In the genomic region with DNA sequence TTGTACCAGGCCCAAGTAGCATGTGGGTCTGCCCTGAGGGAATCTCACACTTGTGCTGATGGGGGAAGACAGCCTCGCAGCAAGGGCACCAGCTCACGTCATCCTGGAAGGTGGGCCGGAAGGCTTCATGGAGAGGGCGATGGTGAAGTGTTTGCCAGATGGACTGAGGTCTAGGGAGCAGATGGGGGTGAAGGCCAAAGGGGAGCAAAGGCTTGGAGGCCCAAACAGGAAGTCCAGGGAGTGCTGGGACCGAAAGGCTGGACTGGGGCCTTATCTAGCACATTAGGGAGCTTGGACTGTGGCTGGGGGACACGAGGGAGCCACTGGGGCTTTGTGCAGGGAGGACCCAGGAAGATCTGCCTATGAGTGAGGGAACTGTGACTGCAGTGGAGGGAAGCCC, we compare ENCODE assay signal across 15 cellular contexts. TPM values are rescaled to one million over a fixed set of nuclear protein-coding genes. Genes with fewer than 3 reads are reported as not detected.
DNase-seq lines count a peak whose midpoint lies in the region; ATAC-seq, FAIRE-seq and TF ChIP-seq lines count a peak whose summit lies in the region.
"Had no signal": no experiment of that assay in that cellular context is flagged by ENCODE, and none has a peak within 500 bp of the region (broad histone marks: within the 10 kb centered on the region; RNA-seq: fewer than 3 reads in every experiment).

No MANE protein-coding gene starts in this region.

- no peak for TF ChIP-seq POLR2A in HepG2 (IDR thresholded peaks at IDR 0.05; ENCODE audit: insufficient read depth in 1 of 2, low read depth in 2 of 2, low read length in 2 of 2)
- no peak for TF ChIP-seq POLR2A in right lobe of liver (IDR thresholded peaks at IDR 0.05)

- H3K9me3 Mint-ChIP-seq in activated B cell treated with CpG ODN at 0.5 μM for 24 hours, result no peaks in the 10 kb centered on the region
- H3K9me3 Mint-ChIP-seq in stimulated activated naive B cell treated with anti-CD40 and anti-IgM and Interleukin-4, amounts not matched to agents 10 μg/mL and 1 μg/mL and 100 μg/mL, for 72 hours, result no peaks in the 10 kb centered on the region

- H3K79me2 ChIP-seq in HepG2 (ENCODE audit: insufficient read depth, low read length), result no peaks in the 10 kb centered on the region

- no peak overlapping the region for H3K27ac ChIP-seq in HepG2 (ENCODE audit: extremely low read length, insufficient read depth, low read length)
- H3K27ac ChIP-seq in right lobe of liver, result no peak overlapping the region
- H3K27ac ChIP-seq in coronary artery, result no peak overlapping the region
- H3K27ac ChIP-seq: ascending aorta, dorsolateral prefrontal cortex, foreskin keratinocyte had no signal

- no peak for FAIRE-seq in HepG2 (lab: Jason Lieb, UNC)
- FAIRE-seq: RCC 7860 had no signal

- BruUV-seq in HepG2 (replicated peaks; lab: Mats Ljungman, UMichigan), result no TSS peak

- H3K4me1 Mint-ChIP-seq in activated B cell treated with CpG ODN at 0.5 μM for 24 hours, result peaks cover 84% of the 10 kb centered on the region
- peaks cover 55 to 83% of the 10 kb centered on the region in 2 donors for H3K4me1 Mint-ChIP-seq in stimulated activated naive B cell treated with anti-CD40 and anti-IgM and Interleukin-4, amounts not matched to agents 10 μg/mL and 1 μg/mL and 100 μg/mL, for 72 hours

- DNase-seq in HepG2 (ENCODE audit: low spot score) (no peak), right lobe of liver (no peak), activated B cell treated with CpG ODN at 0.5 μM for 24 hours (no peak), GM10248 (ENCODE audit: extremely low spot score) (no peak), coronary artery (ENCODE audit: low spot score) (no peak)
- DNase-seq in stimulated activated naive B cell treated with anti-CD40 and anti-IgM and Interleukin-4, amounts not matched to agents 10 μg/mL and 1 μg/mL and 100 μg/mL, for 72 hours, result no peak
- DNase-seq: dorsolateral prefrontal cortex; foreskin keratinocyte; GDM1; midbrain; NCI-H1105 treated with DMSO at 0.1 percent for 48 hours; NCI-H446; stimulated activated CD4-positive, alpha-beta T cell treated with anti-CD3 and anti-CD28 coated beads, Interleukin-4, amount 100 ng/mL, for 24 hours had no signal

- WGBS in HepG2 (ENCODE audit: low lambda C conversion rate), result 9% methylated on average over 6 of the region's 6 CpGs
- 73% methylated on average over 3 of the region's 6 CpGs for WGBS in right lobe of liver (ENCODE audit: insufficient coverage, low coverage, low lambda C conversion rate, missing lambda C conversion rate)

- TF ChIP-seq RAD21 in HepG2 (CRISPR knock-in tag; IDR thresholded peaks at IDR 0.05), result no peak

- H2AFZ ChIP-seq in HepG2 (ENCODE audit: low read length), result no peak overlapping the region

- ATAC-seq in HepG2 (peak; percentile 25), right lobe of liver (no peak), activated B cell treated with CpG ODN at 0.5 μM for 24 hours (ENCODE audit: low read depth) (no peak)
- ATAC-seq in stimulated activated naive B cell treated with anti-CD40 and anti-IgM and Interleukin-4, amounts not matched to agents 10 μg/mL and 1 μg/mL and 100 μg/mL, for 72 hours (replicated peaks), result no peak
- ATAC-seq: foreskin keratinocyte had no signal

- no peaks in the 10 kb centered on the region for H4K20me1 ChIP-seq in HepG2 (ENCODE audit: insufficient read depth, low read length)

- intact Hi-C loops in HepG2 (cut with micrococcal nuclease; ENCODE audit: unreplicated experiment) (no loop called here), right lobe of liver (cut with DNase I) (no loop called here), activated B cell treated with CpG ODN at 0.5 μM for 24 hours (cut with micrococcal nuclease) (no loop called here)

- H3K4me3 Mint-ChIP-seq in activated B cell treated with CpG ODN at 0.5 μM for 24 hours, result peak overlapping the region; percentile 82
- peak overlapping the region; percentile 84 to 100 for H3K4me3 Mint-ChIP-seq in stimulated activated naive B cell treated with anti-CD40 and anti-IgM and Interleukin-4, amounts not matched to agents 10 μg/mL and 1 μg/mL and 100 μg/mL, for 72 hours

- no peak for TF ChIP-seq CTCF in HepG2 (CRISPR knock-in tag; IDR thresholded peaks at IDR 0.05)
- TF ChIP-seq CTCF in right lobe of liver (IDR thresholded peaks at IDR 0.05), result no peak
- no peak for TF ChIP-seq CTCF in activated B cell treated with CpG ODN at 0.5 μM for 24 hours (IDR thresholded peaks at IDR 0.05)
- no peak for TF ChIP-seq CTCF in GM10248 (IDR thresholded peaks at IDR 0.05; ENCODE audit: control extremely low read depth, extremely low read depth, low read depth, missing control alignments)
- TF ChIP-seq CTCF in coronary artery (IDR thresholded peaks at IDR 0.05), result no peak

- H3K4me3 ChIP-seq in HepG2 (replicated peaks in 1 of 3; ENCODE audit: insufficient read depth in 1 of 3, low read depth in 2 of 3, low read length in 3 of 3) (peak overlapping the region in 1 of 3 experiments; percentile 3; a peak in 1 of 6 replicates), right lobe of liver (no peak overlapping the region), coronary artery (no peak overlapping the region)
- H3K4me3 ChIP-seq: ascending aorta, dorsolateral prefrontal cortex had no signal

- in situ Hi-C loops in HepG2 (cut with HindIII; ENCODE audit: extremely low pct_ligation_motif_present, low pct_unique_long_range_greater_than_20kb), result no loop called here

- no peaks in the 10 kb centered on the region for H3K27me3 Mint-ChIP-seq in activated B cell treated with CpG ODN at 0.5 μM for 24 hours
- no peaks in the 10 kb centered on the region for H3K27me3 Mint-ChIP-seq in stimulated activated naive B cell treated with anti-CD40 and anti-IgM and Interleukin-4, amounts not matched to agents 10 μg/mL and 1 μg/mL and 100 μg/mL, for 72 hours

- H3K27ac Mint-ChIP-seq in activated B cell treated with CpG ODN at 0.5 μM for 24 hours, result peak overlapping the region; percentile 94
- peak overlapping the region; percentile 97 for H3K27ac Mint-ChIP-seq in stimulated activated naive B cell treated with anti-CD40 and anti-IgM and Interleukin-4, amounts not matched to agents 10 μg/mL and 1 μg/mL and 100 μg/mL, for 72 hours

- H3K36me3 ChIP-seq in HepG2 (replicated peaks in 1 of 2; ENCODE audit: control insufficient read depth in 1 of 2, insufficient read depth in 2 of 2, low read length in 2 of 2) (no peaks in the 10 kb centered on the region), right lobe of liver (no peaks in the 10 kb centered on the region)
- H3K36me3 ChIP-seq: ascending aorta had no signal

- H3K4me2 ChIP-seq in HepG2 (ENCODE audit: low read depth, low read length), result peak overlapping the region; percentile 54; the same call in 1 of the 2 replicates

- peaks cover 28% of the 10 kb centered on the region for H3K36me3 Mint-ChIP-seq in activated B cell treated with CpG ODN at 0.5 μM for 24 hours (ENCODE audit: low read depth)
- peaks cover 22 to 26% of the 10 kb centered on the region in 2 donors for H3K36me3 Mint-ChIP-seq in stimulated activated naive B cell treated with anti-CD40 and anti-IgM and Interleukin-4, amounts not matched to agents 10 μg/mL and 1 μg/mL and 100 μg/mL, for 72 hours

- H3K4me1 ChIP-seq in HepG2 (ENCODE audit: insufficient read depth, low read length) (peaks cover 35% of the 10 kb centered on the region), right lobe of liver (peaks cover 0 to 9% (median 0%) of the 10 kb centered on the region in 4 donors)
- H3K4me1 ChIP-seq: foreskin keratinocyte had no signal

- H3K9me3 ChIP-seq in HepG2 (ENCODE audit: low read length) (no peaks in the 10 kb centered on the region), right lobe of liver (no peaks in the 10 kb centered on the region)
- H3K9me3 ChIP-seq: ascending aorta had no signal

- peak overlapping the region; percentile 6; the same call in 1 of the 2 replicates for H3K9ac ChIP-seq in HepG2 (ENCODE audit: insufficient read depth, low read depth, low read length)

- CTCF ChIA-PET in HepG2 (lab: Yijun Ruan, JAX; ENCODE audit: low intra/inter-chr PET ratio, low total read pairs), result no interaction called here
- CTCF ChIA-PET in activated B cell treated with CpG ODN at 0.5 μM for 24 hours (lab: Charles Lee), result interaction anchor here (11.8 kb wide), 1 partner anchor 10 kb away, joined by 258 read pairs; no protein-coding TSS in a partner anchor
- CTCF ChIA-PET in GM10248 (lab: Yijun Ruan, JAX), result interaction anchor here (1.2 to 11.5 kb wide), 5 partner anchors 9 to 231 kb away, joined by 3 to 229 read pairs (median 6); no protein-coding TSS in a partner anchor

- peaks cover 9 to 11% of the 10 kb centered on the region in 2 experiments; a peak in 4 of 5 replicates for H3K27me3 ChIP-seq in HepG2 (ENCODE audit: control insufficient read depth in 1 of 2, insufficient read depth in 2 of 2, low read length in 2 of 2)
- H3K27me3 ChIP-seq in right lobe of liver, result no peaks in the 10 kb centered on the region

- POLR2A ChIA-PET in HepG2 (lab: Yijun Ruan, JAX), result no interaction called here
- POLR2A ChIA-PET in activated B cell treated with CpG ODN at 0.5 μM for 24 hours (lab: Charles Lee), result interaction anchor here (4.8 to 14.7 kb wide), 5 partner anchors 7 to 96 kb away, joined by 51 to 1414 read pairs (median 141); partner anchors contain the start of genes SHISA8 and SREBF2
- POLR2A ChIA-PET in GM10248 (lab: Yijun Ruan, JAX), result interaction anchor here (1.1 to 7.5 kb wide), 2 partner anchors 10 to 19 kb away, joined by 3 to 118 read pairs; partner anchors contain the start of gene CENPM

- TF ChIP-seq EP300 in HepG2 (IDR thresholded peaks at IDR 0.05; ENCODE audit: low read depth in 2 of 2, low read length in 2 of 2), result no peak
- no peak for TF ChIP-seq EP300 in HepG2 (CRISPR knock-in tag; IDR thresholded peaks at IDR 0.05; ENCODE audit: borderline replicate concordance)

RNA-seq across cellular contexts. Expression of gene TNFRSF13C, which starts 1.2 kb away (rescaled TPM):
- total RNA-seq in HepG2 (2016; rRNA removed; fragmentation: Illumina TruSeq; extraction: Trizol) (0.11 TPM in 1 of 2 replicates, not detected in the other), right lobe of liver (under 1 TPM in 4 of 6 experiments, not detected in 2; 0.04 to 0.22 (median 0.18) TPM), activated B cell treated with CpG ODN at 0.5 μM for 24 hours (266 and 295 TPM in 2 replicates)
- 0.10 TPM in 1 of 2 replicates, not detected in the other for total RNA-seq in HepG2 (2016; cell fraction: cytosol; rRNA removed; fragmentation: Illumina TruSeq; extraction: Trizol; ENCODE audit: low read depth)
- total RNA-seq in HepG2 (2016; cell fraction: insoluble cytoplasmic fraction; rRNA removed; fragmentation: Illumina TruSeq; extraction: Trizol), result 0.17 TPM in 1 of 2 replicates, not detected in the other
- total RNA-seq in HepG2 (2016; cell fraction: membrane; rRNA removed; fragmentation: Illumina TruSeq; extraction: Trizol), result 0.07 and 0.09 TPM in 2 replicates
- 0.25 and 0.38 TPM in 2 replicates for total RNA-seq in HepG2 (2016; cell fraction: nucleus; rRNA removed; fragmentation: Illumina TruSeq; extraction: Trizol)
- polyA plus RNA-seq in HepG2 (2011; rRNA removed), result 0.22 and 0.29 TPM in 2 replicates
- polyA plus RNA-seq in HepG2 (2011; cell fraction: cytosol; rRNA removed), result 0.03 and 0.04 TPM in 2 replicates
- 1.2 and 1.7 TPM in 2 replicates for polyA plus RNA-seq in HepG2 (2011; cell fraction: nucleus; rRNA removed)
- 0.16 and 0.31 TPM in 2 replicates for polyA plus RNA-seq in HepG2 (2012)
- polyA plus RNA-seq in HepG2 (2016; cell fraction: cytosol; fragmentation: Illumina TruSeq; extraction: Trizol; ENCODE audit: low read depth), result not detected in 2 replicates
- 0.05 TPM in 1 of 2 replicates, not detected in the other for polyA plus RNA-seq in HepG2 (2016; cell fraction: insoluble cytoplasmic fraction; fragmentation: Illumina TruSeq; extraction: Trizol; ENCODE audit: low read depth)
- polyA plus RNA-seq in HepG2 (2016; cell fraction: membrane; fragmentation: Illumina TruSeq; extraction: Trizol; ENCODE audit: low read depth), result 0.05 and 0.06 TPM in 2 replicates
- polyA plus RNA-seq in HepG2 (2016; cell fraction: nucleus; fragmentation: Illumina TruSeq; extraction: Trizol; ENCODE audit: insufficient read depth, low read depth), result 1.1 and 1.2 TPM in 2 replicates
- 0.46 and 1.4 TPM in 2 replicates for polyA minus RNA-seq in HepG2 (2011; rRNA and poly(A)+ RNA removed; ENCODE audit: low replicate concordance)
- polyA minus RNA-seq in HepG2 (2011; cell fraction: cytosol; rRNA and poly(A)+ RNA removed), result 0.20 TPM in 1 of 2 replicates, not detected in the other
- polyA minus RNA-seq in HepG2 (2011; cell fraction: nucleus; rRNA and poly(A)+ RNA removed), result 0.26 and 0.37 TPM in 2 replicates
- total RNA-seq: ascending aorta had no signal

RNA-seq across cellular contexts. Expression of gene SHISA8, which starts 12.9 kb away (rescaled TPM):
- total RNA-seq in HepG2 (2016; rRNA removed; fragmentation: Illumina TruSeq; extraction: Trizol) (not detected in 2 replicates), right lobe of liver (not detected), activated B cell treated with CpG ODN at 0.5 μM for 24 hours (10.9 and 12.6 TPM in 2 replicates)
- total RNA-seq in HepG2 (2016; cell fraction: cytosol; rRNA removed; fragmentation: Illumina TruSeq; extraction: Trizol; ENCODE audit: low read depth), result not detected in 2 replicates
- not detected in 2 replicates for total RNA-seq in HepG2 (2016; cell fraction: insoluble cytoplasmic fraction; rRNA removed; fragmentation: Illumina TruSeq; extraction: Trizol)
- total RNA-seq in HepG2 (2016; cell fraction: membrane; rRNA removed; fragmentation: Illumina TruSeq; extraction: Trizol), result not detected in 2 replicates
- total RNA-seq in HepG2 (2016; cell fraction: nucleus; rRNA removed; fragmentation: Illumina TruSeq; extraction: Trizol), result not detected in 2 replicates
- polyA plus RNA-seq in HepG2 (2011; rRNA removed), result not detected in 2 replicates
- not detected in 2 replicates for polyA plus RNA-seq in HepG2 (2011; cell fraction: cytosol; rRNA removed)
- polyA plus RNA-seq in HepG2 (2011; cell fraction: nucleus; rRNA removed), result not detected in 2 replicates
- polyA plus RNA-seq in HepG2 (2012), result not detected in 2 replicates
- not detected in 2 replicates for polyA plus RNA-seq in HepG2 (2016; cell fraction: cytosol; fragmentation: Illumina TruSeq; extraction: Trizol; ENCODE audit: low read depth)
- not detected in 2 replicates for polyA plus RNA-seq in HepG2 (2016; cell fraction: insoluble cytoplasmic fraction; fragmentation: Illumina TruSeq; extraction: Trizol; ENCODE audit: low read depth)
- not detected in 2 replicates for polyA plus RNA-seq in HepG2 (2016; cell fraction: membrane; fragmentation: Illumina TruSeq; extraction: Trizol; ENCODE audit: low read depth)
- not detected in 2 replicates for polyA plus RNA-seq in HepG2 (2016; cell fraction: nucleus; fragmentation: Illumina TruSeq; extraction: Trizol; ENCODE audit: insufficient read depth, low read depth)
- not detected in 2 replicates for polyA minus RNA-seq in HepG2 (2011; rRNA and poly(A)+ RNA removed; ENCODE audit: low replicate concordance)
- polyA minus RNA-seq in HepG2 (2011; cell fraction: cytosol; rRNA and poly(A)+ RNA removed), result not detected in 2 replicates
- not detected in 2 replicates for polyA minus RNA-seq in HepG2 (2011; cell fraction: nucleus; rRNA and poly(A)+ RNA removed)
- total RNA-seq: ascending aorta, foreskin keratinocyte had no signal
- polyA plus RNA-seq: foreskin keratinocyte had no signal

RNA-seq across cellular contexts. Expression of gene CENPM, which starts 19.1 kb away (rescaled TPM):
- 37.3 and 41.8 TPM in 2 replicates for total RNA-seq in HepG2 (2016; rRNA removed; fragmentation: Illumina TruSeq; extraction: Trizol)
- total RNA-seq in HepG2 (2016; cell fraction: cytosol; rRNA removed; fragmentation: Illumina TruSeq; extraction: Trizol; ENCODE audit: low read depth), result 13.0 and 13.7 TPM in 2 replicates
- total RNA-seq in HepG2 (2016; cell fraction: insoluble cytoplasmic fraction; rRNA removed; fragmentation: Illumina TruSeq; extraction: Trizol), result 37.1 and 38.5 TPM in 2 replicates
- total RNA-seq in HepG2 (2016; cell fraction: membrane; rRNA removed; fragmentation: Illumina TruSeq; extraction: Trizol), result 17.3 and 25.3 TPM in 2 replicates
- total RNA-seq in HepG2 (2016; cell fraction: nucleus; rRNA removed; fragmentation: Illumina TruSeq; extraction: Trizol), result 25.4 and 26.0 TPM in 2 replicates
- polyA plus RNA-seq in HepG2 (2011; rRNA removed), result 10.6 and 11.2 TPM in 2 replicates
- 6.7 and 15.2 TPM in 2 replicates for polyA plus RNA-seq in HepG2 (2011; cell fraction: cytosol; rRNA removed)
- polyA plus RNA-seq in HepG2 (2011; cell fraction: nucleus; rRNA removed), result 15.5 and 21.0 TPM in 2 replicates
- polyA plus RNA-seq in HepG2 (2012), result 4.9 and 8.1 TPM in 2 replicates
- 11.6 and 12.9 TPM in 2 replicates for polyA plus RNA-seq in HepG2 (2016; cell fraction: cytosol; fragmentation: Illumina TruSeq; extraction: Trizol; ENCODE audit: low read depth)
- polyA plus RNA-seq in HepG2 (2016; cell fraction: insoluble cytoplasmic fraction; fragmentation: Illumina TruSeq; extraction: Trizol; ENCODE audit: low read depth), result 35.7 and 42.0 TPM in 2 replicates
- 15.9 TPM in 2 replicates for polyA plus RNA-seq in HepG2 (2016; cell fraction: membrane; fragmentation: Illumina TruSeq; extraction: Trizol; ENCODE audit: low read depth)
- polyA plus RNA-seq in HepG2 (2016; cell fraction: nucleus; fragmentation: Illumina TruSeq; extraction: Trizol; ENCODE audit: insufficient read depth, low read depth), result 29.0 and 31.5 TPM in 2 replicates
- polyA minus RNA-seq in HepG2 (2011; rRNA and poly(A)+ RNA removed; ENCODE audit: low replicate concordance), result 31.7 and 74.0 TPM in 2 replicates
- 4.4 and 9.0 TPM in 2 replicates for polyA minus RNA-seq in HepG2 (2011; cell fraction: cytosol; rRNA and poly(A)+ RNA removed)
- 7.8 and 10.3 TPM in 2 replicates for polyA minus RNA-seq in HepG2 (2011; cell fraction: nucleus; rRNA and poly(A)+ RNA removed)
- 1 to 10 TPM in 2 of 6 experiments, under 1 TPM in 2, not detected in 2; 0.29 to 3.7 (median 1.8) TPM for total RNA-seq in right lobe of liver
- 9.6 and 13.3 TPM in 2 replicates for total RNA-seq in activated B cell treated with CpG ODN at 0.5 μM for 24 hours
- total RNA-seq: ascending aorta had no signal

RNA-seq across cellular contexts. Expression of gene SEPTIN3, which starts 41.4 kb away (rescaled TPM):
- total RNA-seq in HepG2 (2016; rRNA removed; fragmentation: Illumina TruSeq; extraction: Trizol), result not detected in 2 replicates
- not detected in 2 replicates for total RNA-seq in HepG2 (2016; cell fraction: cytosol; rRNA removed; fragmentation: Illumina TruSeq; extraction: Trizol; ENCODE audit: low read depth)
- not detected in 2 replicates for total RNA-seq in HepG2 (2016; cell fraction: insoluble cytoplasmic fraction; rRNA removed; fragmentation: Illumina TruSeq; extraction: Trizol)
- total RNA-seq in HepG2 (2016; cell fraction: membrane; rRNA removed; fragmentation: Illumina TruSeq; extraction: Trizol), result 0.03 TPM in 1 of 2 replicates, not detected in the other
- total RNA-seq in HepG2 (2016; cell fraction: nucleus; rRNA removed; fragmentation: Illumina TruSeq; extraction: Trizol), result not detected in 2 replicates
- polyA plus RNA-seq in HepG2 (2011; rRNA removed), result 0.04 and 0.08 TPM in 2 replicates
- 0.01 and 0.04 TPM in 2 replicates for polyA plus RNA-seq in HepG2 (2011; cell fraction: cytosol; rRNA removed)
- 0.14 TPM in 1 of 2 replicates, not detected in the other for polyA plus RNA-seq in HepG2 (2011; cell fraction: nucleus; rRNA removed)
- 0.08 TPM in 1 of 2 replicates, not detected in the other for polyA plus RNA-seq in HepG2 (2012)
- polyA plus RNA-seq in HepG2 (2016; cell fraction: cytosol; fragmentation: Illumina TruSeq; extraction: Trizol; ENCODE audit: low read depth), result not detected in 2 replicates
- 0.07 TPM in 1 of 2 replicates, not detected in the other for polyA plus RNA-seq in HepG2 (2016; cell fraction: insoluble cytoplasmic fraction; fragmentation: Illumina TruSeq; extraction: Trizol; ENCODE audit: low read depth)
- polyA plus RNA-seq in HepG2 (2016; cell fraction: membrane; fragmentation: Illumina TruSeq; extraction: Trizol; ENCODE audit: low read depth), result 0.07 TPM in 1 of 2 replicates, not detected in the other
- 0.09 TPM in 1 of 2 replicates, not detected in the other for polyA plus RNA-seq in HepG2 (2016; cell fraction: nucleus; fragmentation: Illumina TruSeq; extraction: Trizol; ENCODE audit: insufficient read depth, low read depth)
- polyA minus RNA-seq in HepG2 (2011; rRNA and poly(A)+ RNA removed; ENCODE audit: low replicate concordance), result 0.04 and 2.7 TPM in 2 replicates
- not detected in 2 replicates for polyA minus RNA-seq in HepG2 (2011; cell fraction: cytosol; rRNA and poly(A)+ RNA removed)
- polyA minus RNA-seq in HepG2 (2011; cell fraction: nucleus; rRNA and poly(A)+ RNA removed), result not detected in 2 replicates
- under 1 TPM in 3 of 6 experiments, not detected in 3; 0.06 to 0.16 (median 0.07) TPM for total RNA-seq in right lobe of liver
- 0.49 and 0.54 TPM in 2 replicates for total RNA-seq in activated B cell treated with CpG ODN at 0.5 μM for 24 hours
- total RNA-seq: ascending aorta had no signal

Comparison
In these comparisons a context has a peak if more than half of its experiments do, and no peak if none do; other contexts are left out.
1. RNA of gene TNFRSF13C, which starts 1.2 kb away (total RNA-seq): 266 to 295 TPM in activated B cell treated with CpG ODN at 0.5 μM for 24 hours; 0.04 to 0.22 TPM in right lobe of liver and 0.07 to 0.38 TPM in HepG2; every median in the first group is over 100 times any median in the second.
2. RNA of gene SHISA8, which starts 12.9 kb away (total RNA-seq): 10.9 to 12.6 TPM in activated B cell treated with CpG ODN at 0.5 μM for 24 hours; not detected in HepG2 and not detected in right lobe of liver; every median in the first group is over 10 times any median in the second.